Comparison of ENCODE assay signal across 21 cellular contexts in the genomic region with DNA sequence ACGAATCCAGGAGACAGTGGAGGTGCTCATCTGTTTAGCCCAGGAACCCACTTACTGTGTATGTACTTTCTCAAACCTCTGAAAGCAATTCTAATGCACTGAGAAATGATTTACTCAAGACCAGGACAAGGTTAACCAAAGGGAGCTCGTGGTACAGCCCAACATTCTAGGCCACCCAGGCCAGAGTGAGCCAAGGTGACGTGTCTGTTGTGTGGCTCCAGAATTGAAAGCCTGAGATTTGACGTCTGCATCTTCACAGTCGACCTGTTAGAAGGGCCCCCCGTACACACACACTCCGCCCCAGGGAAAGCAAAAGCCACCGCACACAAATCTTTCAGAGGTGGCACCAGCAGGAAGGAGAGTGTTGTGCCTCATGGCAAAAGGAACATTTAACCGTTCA. TPM values are rescaled to one million over a fixed set of nuclear protein-coding genes. Genes with fewer than 3 reads are reported as not detected.
DNase-seq lines count a peak whose midpoint lies in the region; ATAC-seq and TF ChIP-seq lines count a peak whose summit lies in the region.
"Had no signal": no experiment of that assay in that cellular context is flagged by ENCODE, and none has a peak within 500 bp of the region (broad histone marks: within the 10 kb centered on the region; RNA-seq: fewer than 3 reads in every experiment).

No MANE protein-coding gene starts in this region.

- peaks cover 6% of the 10 kb centered on the region for H3K4me1 Mint-ChIP-seq in stimulated activated naive CD8-positive, alpha-beta T cell treated with anti-CD3 and anti-CD28 coated beads, Interleukin-15, amount 100 ng/mL, for 72 hours
- no peaks in the 10 kb centered on the region for H3K4me1 Mint-ChIP-seq in activated CD4-positive, alpha-beta memory T cell treated with anti-CD3 and anti-CD28 coated beads, Interleukin-2, amount 10 ng/mL, durations not matched to agents 7 days and 5 days
- H3K4me1 Mint-ChIP-seq: nephron; stimulated activated naive B cell treated with anti-CD40 and anti-IgM and Interleukin-4, amounts not matched to agents 10 μg/mL and 1 μg/mL and 100 μg/mL, for 72 hours had no signal

- no peak for TF ChIP-seq CTCF in GM10248 (IDR thresholded peaks at IDR 0.05; ENCODE audit: control extremely low read depth, extremely low read depth, low read depth, missing control alignments)

- CTCF ChIA-PET in GM10248 (lab: Yijun Ruan, JAX): no interaction called here
- CTCF ChIA-PET in activated CD4-positive, alpha-beta memory T cell treated with anti-CD3 and anti-CD28 coated beads, Interleukin-2, amount 10 ng/mL, durations not matched to agents 7 days and 5 days (lab: Charles Lee): no interaction called here

- H3K9me3 Mint-ChIP-seq in stimulated activated naive CD8-positive, alpha-beta T cell treated with anti-CD3 and anti-CD28 coated beads, Interleukin-15, amount 100 ng/mL, for 72 hours: no peaks in the 10 kb centered on the region
- H3K9me3 Mint-ChIP-seq in activated CD4-positive, alpha-beta memory T cell treated with anti-CD3 and anti-CD28 coated beads, Interleukin-2, amount 10 ng/mL, durations not matched to agents 7 days and 5 days: no peaks in the 10 kb centered on the region
- H3K9me3 Mint-ChIP-seq: activated T-cell treated with anti-CD3 and anti-CD28 coated beads, Interleukin-2, amount 50 U/mL, for 4 hours had no signal

- no peak overlapping the region for H3K4me3 Mint-ChIP-seq in stimulated activated naive CD8-positive, alpha-beta T cell treated with anti-CD3 and anti-CD28 coated beads, Interleukin-15, amount 100 ng/mL, for 72 hours
- no peak overlapping the region for H3K4me3 Mint-ChIP-seq in activated CD4-positive, alpha-beta memory T cell treated with anti-CD3 and anti-CD28 coated beads, Interleukin-2, amount 10 ng/mL, durations not matched to agents 7 days and 5 days
- H3K4me3 Mint-ChIP-seq: activated naive CD4-positive, alpha-beta T cell treated with anti-CD3 and anti-CD28 coated beads for 36 hours; activated T-cell treated with anti-CD3 and anti-CD28 coated beads, Interleukin-2, amount 50 U/mL, for 4 hours; stimulated activated naive B cell treated with anti-CD40 and anti-IgM and Interleukin-4, amounts not matched to agents 10 μg/mL and 1 μg/mL and 100 μg/mL, for 72 hours; T-helper 1 cell treated with Interleukin-12 subunit alpha and Interleukin-12 subunit beta and Interleukin-4 antibody, amounts not matched to agents 30 μg/mL and 1 μg/mL, for 36 hours had no signal

- peak in 1 of 2 donors; percentile 9 for DNase-seq in stimulated activated naive CD8-positive, alpha-beta T cell treated with anti-CD3 and anti-CD28 coated beads, Interleukin-15, amount 100 ng/mL, for 72 hours
- no peak for DNase-seq in stimulated activated naive CD8-positive, alpha-beta T cell treated with anti-CD3 and anti-CD28 coated beads, Interleukin-15, Interleukin-2, amounts not matched to agents 100 U/mL and 50 U/mL, for 24 hours
- DNase-seq in kidney tubule cell (ENCODE audit: low spot score): peak; percentile 58
- DNase-seq in GM10248 (ENCODE audit: extremely low spot score): no peak
- DNase-seq in amniotic stem cell (lab: John Stamatoyannopoulos, UW): no peak
- no peak for DNase-seq in activated CD4-positive, alpha-beta memory T cell treated with anti-CD3 and anti-CD28 coated beads, Interleukin-2, amount 10 ng/mL, durations not matched to agents 7 days and 5 days
- DNase-seq: activated CD4-positive, CD25-positive, alpha-beta regulatory T cell treated with anti-CD3 and anti-CD28 coated beads, Interleukin-2, amount 50 U/mL, for 72 hours; activated naive CD4-positive, alpha-beta T cell treated with anti-CD3 and anti-CD28 coated beads for 36 hours; activated T-cell treated with anti-CD3 and anti-CD28 coated beads, Interleukin-2, amount 50 U/mL, for 4 hours; amygdala; effector memory CD4-positive, alpha-beta T cell; EL; heart left ventricle; mucosa of descending colon; NCI-H1048; right cardiac atrium; stimulated activated CD4-positive, alpha-beta T cell treated with anti-CD3 and anti-CD28 coated beads, Interleukin-4, amount 100 ng/mL, for 4 hours; stimulated activated naive B cell treated with anti-CD40 and anti-IgM and Interleukin-4, amounts not matched to agents 10 μg/mL and 1 μg/mL and 100 μg/mL, for 72 hours had no signal

- no peaks in the 10 kb centered on the region for H3K36me3 Mint-ChIP-seq in activated CD4-positive, alpha-beta memory T cell treated with anti-CD3 and anti-CD28 coated beads, Interleukin-2, amount 10 ng/mL, durations not matched to agents 7 days and 5 days (ENCODE audit: low read depth)
- H3K36me3 Mint-ChIP-seq: stimulated activated naive B cell treated with anti-CD40 and anti-IgM and Interleukin-4, amounts not matched to agents 10 μg/mL and 1 μg/mL and 100 μg/mL, for 72 hours had no signal

- POLR2A ChIA-PET in GM10248 (lab: Yijun Ruan, JAX): no interaction called here
- POLR2A ChIA-PET in activated CD4-positive, alpha-beta memory T cell treated with anti-CD3 and anti-CD28 coated beads, Interleukin-2, amount 10 ng/mL, durations not matched to agents 7 days and 5 days (lab: Charles Lee): no interaction called here

- peak; percentile 62 for ATAC-seq in stimulated activated naive CD8-positive, alpha-beta T cell treated with anti-CD3 and anti-CD28 coated beads, Interleukin-15, amount 100 ng/mL, for 72 hours
- no peak for ATAC-seq in stimulated activated naive CD8-positive, alpha-beta T cell treated with anti-CD3 and anti-CD28 coated beads, Interleukin-15, Interleukin-2, amounts not matched to agents 100 U/mL and 50 U/mL, for 24 hours
- peak; percentile 81 for ATAC-seq in HG02759 (IDR thresholded peaks at IDR 0.05; ENCODE audit: unreplicated experiment)
- ATAC-seq: heart left ventricle, mucosa of descending colon, right cardiac atrium had no signal

- H3K27ac Mint-ChIP-seq in stimulated activated naive CD8-positive, alpha-beta T cell treated with anti-CD3 and anti-CD28 coated beads, Interleukin-15, amount 100 ng/mL, for 72 hours: no peak overlapping the region
- no peak overlapping the region for H3K27ac Mint-ChIP-seq in activated CD4-positive, alpha-beta memory T cell treated with anti-CD3 and anti-CD28 coated beads, Interleukin-2, amount 10 ng/mL, durations not matched to agents 7 days and 5 days
- H3K27ac Mint-ChIP-seq: activated naive CD4-positive, alpha-beta T cell treated with anti-CD3 and anti-CD28 coated beads for 36 hours; stimulated activated naive B cell treated with anti-CD40 and anti-IgM and Interleukin-4, amounts not matched to agents 10 μg/mL and 1 μg/mL and 100 μg/mL, for 72 hours; T-helper 1 cell treated with Interleukin-12 subunit alpha and Interleukin-12 subunit beta and Interleukin-4 antibody, amounts not matched to agents 30 μg/mL and 1 μg/mL, for 36 hours had no signal

- peaks cover 29% of the 10 kb centered on the region for H3K27me3 Mint-ChIP-seq in stimulated activated naive CD8-positive, alpha-beta T cell treated with anti-CD3 and anti-CD28 coated beads, Interleukin-15, amount 100 ng/mL, for 72 hours
- H3K27me3 Mint-ChIP-seq in activated CD4-positive, alpha-beta memory T cell treated with anti-CD3 and anti-CD28 coated beads, Interleukin-2, amount 10 ng/mL, durations not matched to agents 7 days and 5 days: peaks cover 26% of the 10 kb centered on the region

RNA-seq across cellular contexts. Expression of a gene that starts 2.3 kb away (rescaled TPM):
- under 1 TPM; 0.28 to 0.38 TPM for total RNA-seq in activated CD4-positive, alpha-beta memory T cell treated with anti-CD3 and anti-CD28 coated beads, Interleukin-2, amount 10 ng/mL, durations not matched to agents 7 days and 5 days
